In genomic region chr15:41115652-41116115, GRCh38 we compare ENCODE assay signal across 8 cellular contexts. TPM values are rescaled to one million over a fixed set of nuclear protein-coding genes. Genes with fewer than 3 reads are reported as not detected.
DNase-seq lines count a peak whose midpoint lies in the region; FAIRE-seq and TF ChIP-seq lines count a peak whose summit lies in the region.

No MANE protein-coding gene starts in this region.

- in situ Hi-C loops in GM13977 (cut with MboI; ENCODE audit: low pct_unique_long_range_greater_than_20kb, low sequenced_read_pairs, unreplicated experiment): no loop called here

- DNase-seq in GM12892 (ENCODE audit: insufficient read length) (peak; percentile 55), HFF-Myc (ENCODE audit: extremely low read depth, low read depth) (no peak), NB4 (ENCODE audit: low read depth) (peak; percentile 88), dermis blood vessel endothelial cell (peak; percentile 66), medulla oblongata (ENCODE audit: extremely low spot score) (peak; percentile 74), GM13977 (ENCODE audit: low spot score) (no peak)
- peak; percentile 61 for DNase-seq in activated CD4-positive, alpha-beta T cell treated with anti-CD3 and anti-CD28 coated beads, Interleukin-2, amount 50 U/mL, for 1 hour
- DNase-seq in stimulated activated CD4-positive, alpha-beta T cell treated with anti-CD3 and anti-CD28 coated beads, TNF-alpha, amount 100 ng/mL, for 48 hours (ENCODE audit: low read depth in 3 of 3): peak; percentile 52 to 66 (median 63)

- H3K4me3 ChIP-seq in HFF-Myc (replicated peaks; ENCODE audit: low read depth, low read length): peak overlapping the region; percentile 98
- peak overlapping the region; percentile 97 for H3K4me3 ChIP-seq in NB4 (ENCODE audit: low read depth, low read length)

- TF ChIP-seq CTCF in HFF-Myc (IDR thresholded peaks at IDR 0.05; ENCODE audit: low read depth, low read length, missing control alignments): no peak
- no peak for TF ChIP-seq CTCF in NB4 (IDR thresholded peaks at IDR 0.05; ENCODE audit: low read depth, low read length)
- no peak for TF ChIP-seq CTCF in GM13977 (IDR thresholded peaks at IDR 0.05; ENCODE audit: extremely low read depth, insufficient read depth, missing control alignments)

- TF ChIP-seq POLR2A in GM12892 (IDR thresholded peaks at IDR 0.05; ENCODE audit: low read depth, low read length) (no peak), NB4 (IDR thresholded peaks at IDR 0.05; ENCODE audit: extremely low read depth, insufficient read length) (no peak)

- no peak for FAIRE-seq in GM12892 (lab: Jason Lieb, UNC)

RNA-seq across cellular contexts. Expression of gene INO80, which starts 0.4 kb away (rescaled TPM):
- 14.6 TPM for polyA plus RNA-seq in GM12892 (2012; ENCODE audit: missing spikeins)
- total RNA-seq in dermis blood vessel endothelial cell: 26.2 and 40.4 TPM in 2 replicates

Comparison
In these comparisons a context has a peak if more than half of its experiments do, and no peak if none do; other contexts are left out.
1. DNase-seq: peak in GM12892 (single experiment), NB4 (single experiment), activated CD4-positive, alpha-beta T cell treated with anti-CD3 and anti-CD28 coated beads, Interleukin-2, amount 50 U/mL, for 1 hour (single experiment), dermis blood vessel endothelial cell (single experiment), medulla oblongata (single experiment) and stimulated activated CD4-positive, alpha-beta T cell treated with anti-CD3 and anti-CD28 coated beads, TNF-alpha, amount 100 ng/mL, for 48 hours (3 of 3); none in HFF-Myc (single experiment) and GM13977 (single experiment).